9 cellular contexts compared by ENCODE assay signal in the genomic region with DNA sequence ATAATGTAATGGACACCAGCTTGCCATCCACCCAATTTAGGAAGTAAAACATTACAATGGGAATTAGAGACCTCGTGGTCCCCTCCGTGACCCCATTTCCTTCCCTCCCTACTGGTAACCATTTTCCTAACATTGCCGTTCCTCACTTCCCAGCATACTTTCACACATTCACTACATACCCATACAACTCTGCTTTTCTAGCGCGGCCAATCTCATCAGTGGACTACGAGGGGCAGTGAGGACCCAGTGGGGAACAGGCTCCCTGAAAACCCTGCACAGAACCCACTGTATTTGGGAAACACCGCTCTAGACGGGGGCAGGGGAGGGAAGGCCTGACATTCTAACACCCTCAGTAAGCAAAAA. TPM values are rescaled to one million over a fixed set of nuclear protein-coding genes. Genes with fewer than 3 reads are reported as not detected.
A peak's percentile ranks its signal among the peaks of the same experiment; 100 is the strongest.
DNase-seq lines count a peak whose midpoint lies in the region; ATAC-seq, FAIRE-seq and TF ChIP-seq lines count a peak whose summit lies in the region.
"Had no signal": no experiment of that assay in that cellular context is flagged by ENCODE, and none has a peak within 500 bp of the region (broad histone marks: within the 10 kb centered on the region; RNA-seq: fewer than 3 reads in every experiment).

No MANE protein-coding gene starts in this region.

- CTCF ChIA-PET in activated CD4-positive, alpha-beta T cell treated with anti-CD3 and anti-CD28 coated beads, Interleukin-2, amount 10 ng/mL, durations not matched to agents 7 days and 5 days (lab: Charles Lee) = interaction anchor here (3.3 kb wide), 1 partner anchor 29 kb away, joined by 16 read pairs; no protein-coding TSS in a partner anchor

- H3K27ac Mint-ChIP-seq in activated CD4-positive, alpha-beta T cell treated with anti-CD3 and anti-CD28 coated beads, Interleukin-2, amount 10 ng/mL, durations not matched to agents 7 days and 5 days = peak overlapping the region; percentile 95

- peaks cover 18% of the 10 kb centered on the region for H3K36me3 Mint-ChIP-seq in activated CD4-positive, alpha-beta T cell treated with anti-CD3 and anti-CD28 coated beads, Interleukin-2, amount 10 ng/mL, durations not matched to agents 7 days and 5 days (ENCODE audit: low read depth)

- H3K27me3 ChIP-seq in ascending aorta = no peaks in the 10 kb centered on the region
- H3K27me3 ChIP-seq in suprapubic skin = no peaks in the 10 kb centered on the region

- H3K9ac ChIP-seq in kidney (ENCODE audit: low read length in 2 of 2) = peak overlapping the region; percentile 41 to 97

- TF ChIP-seq POLR2A in suprapubic skin (IDR thresholded peaks at IDR 0.05) = no peak

- no peaks in the 10 kb centered on the region for H3K27me3 Mint-ChIP-seq in activated CD4-positive, alpha-beta T cell treated with anti-CD3 and anti-CD28 coated beads, Interleukin-2, amount 10 ng/mL, durations not matched to agents 7 days and 5 days

- H3K4me1 ChIP-seq in ascending aorta = no peaks in the 10 kb centered on the region
- peaks cover 2 to 5% of the 10 kb centered on the region in 2 donors for H3K4me1 ChIP-seq in kidney (ENCODE audit: control insufficient read depth in 1 of 2, insufficient read depth in 1 of 2, low read depth in 1 of 2, low read length in 2 of 2)
- peaks cover 21% of the 10 kb centered on the region for H3K4me1 ChIP-seq in suprapubic skin

- H3K9me3 ChIP-seq in ascending aorta (no peaks in the 10 kb centered on the region), kidney (ENCODE audit: control insufficient read depth in 1 of 2, low read length in 2 of 2) (no peaks in the 10 kb centered on the region), suprapubic skin (no peaks in the 10 kb centered on the region)

- FAIRE-seq in kidney (lab: Jason Lieb, UNC) = no peak
- FAIRE-seq: colon had no signal

- H3K4me3 ChIP-seq in ascending aorta (peak overlapping the region; percentile 63 to 97), kidney (ENCODE audit: low read length in 2 of 2) (peak overlapping the region; percentile 77 to 90), suprapubic skin (peak overlapping the region; percentile 74)

- H3K9me3 Mint-ChIP-seq in activated CD4-positive, alpha-beta T cell treated with anti-CD3 and anti-CD28 coated beads, Interleukin-2, amount 10 ng/mL, durations not matched to agents 7 days and 5 days = no peaks in the 10 kb centered on the region

- peaks cover 40% of the 10 kb centered on the region for H3K4me1 Mint-ChIP-seq in activated CD4-positive, alpha-beta T cell treated with anti-CD3 and anti-CD28 coated beads, Interleukin-2, amount 10 ng/mL, durations not matched to agents 7 days and 5 days

- POLR2A ChIA-PET in activated CD4-positive, alpha-beta T cell treated with anti-CD3 and anti-CD28 coated beads, Interleukin-2, amount 10 ng/mL, durations not matched to agents 7 days and 5 days (lab: Charles Lee) = no interaction called here

- intact Hi-C loops in ascending aorta (cut with DNase I) (loop anchor here (5.0 kb wide), 3 partner anchors 444 to 1946 kb away; a partner anchor contains a TSS), kidney (cut with DNase I) (no loop called here)

- WGBS in suprapubic skin = 7% methylated on average over 8 of the region's 8 CpGs

- DNase-seq in activated CD4-positive, alpha-beta T cell treated with anti-CD3 and anti-CD28 coated beads, Interleukin-2, amount 10 ng/mL, durations not matched to agents 7 days and 5 days = no peak
- no peak for DNase-seq in activated CD4-positive, alpha-beta T cell treated with anti-CD3 and anti-CD28 coated beads for 4 hours
- DNase-seq in ascending aorta (ENCODE audit: low spot score in 2 of 2) (no peak), kidney (no peak), suprapubic skin (ENCODE audit: low spot score in 2 of 2) (no peak), NCI-H2107 (lab: John Stamatoyannopoulos, UW) (no peak), DMS114 treated with DMSO at 0.1 percent for 48 hours (lab: John Stamatoyannopoulos, UW; ENCODE audit: unreplicated experiment) (no peak)

- no peaks in the 10 kb centered on the region for H3K36me3 ChIP-seq in ascending aorta
- peaks cover 0 to 2% of the 10 kb centered on the region in 2 donors for H3K36me3 ChIP-seq in kidney (ENCODE audit: control insufficient read depth in 1 of 2, insufficient read depth in 2 of 2, low read length in 2 of 2)
- H3K36me3 ChIP-seq in suprapubic skin = peaks cover 6% of the 10 kb centered on the region

- peak overlapping the region; percentile 80 for H3K4me3 Mint-ChIP-seq in activated CD4-positive, alpha-beta T cell treated with anti-CD3 and anti-CD28 coated beads, Interleukin-2, amount 10 ng/mL, durations not matched to agents 7 days and 5 days

- no peak for TF ChIP-seq EP300 in suprapubic skin (IDR thresholded peaks at IDR 0.05)

- ATAC-seq in HG03432 (IDR thresholded peaks at IDR 0.05; ENCODE audit: unreplicated experiment) = peak; percentile 5

- H3K27ac ChIP-seq in ascending aorta (peak overlapping the region; percentile 74 to 82), kidney (ENCODE audit: low read depth in 2 of 2, low read length in 2 of 2) (peak overlapping the region; percentile 88 to 89), suprapubic skin (peak overlapping the region; percentile 90)

- TF ChIP-seq CTCF in ascending aorta (IDR thresholded peaks at IDR 0.05) (no peak), kidney (IDR thresholded peaks at IDR 0.05; ENCODE audit: borderline replicate concordance, extremely low read depth, insufficient read depth) (no peak), suprapubic skin (IDR thresholded peaks at IDR 0.05) (no peak)

RNA-seq across cellular contexts. Expression of a gene that starts 1.1 kb away (rescaled TPM):
- total RNA-seq in activated CD4-positive, alpha-beta T cell treated with anti-CD3 and anti-CD28 coated beads, Interleukin-2, amount 10 ng/mL, durations not matched to agents 7 days and 5 days = 10 to 100 TPM; 67.2 to 70.3 TPM
- 178 TPM for total RNA-seq in ascending aorta
- total RNA-seq in kidney = 132 TPM
- polyA plus RNA-seq in kidney (ENCODE audit: insufficient read depth, low read depth, low replicate concordance) = 110 TPM
- total RNA-seq in suprapubic skin = 100 to 1,000 TPM in 1 of 4 donors, 10 to 100 TPM in 3; 31.8 to 159 (median 64.3) TPM

RNA-seq across cellular contexts. Expression of a gene that starts 53.9 kb away (rescaled TPM):
- total RNA-seq in activated CD4-positive, alpha-beta T cell treated with anti-CD3 and anti-CD28 coated beads, Interleukin-2, amount 10 ng/mL, durations not matched to agents 7 days and 5 days = 100 to 1,000 TPM; 421 to 478 TPM
- 0.53 TPM for total RNA-seq in ascending aorta
- total RNA-seq in kidney = 6.0 TPM
- polyA plus RNA-seq in kidney (ENCODE audit: insufficient read depth, low read depth, low replicate concordance) = 10.2 TPM
- 1 to 10 TPM; 2.6 to 5.9 (median 3.2) TPM for total RNA-seq in suprapubic skin

Comparison
In these comparisons a context has a peak if more than half of its experiments do, and no peak if none do; other contexts are left out.
1. RNA of a gene that starts 53.9 kb away (total RNA-seq): 421 to 478 TPM in activated CD4-positive, alpha-beta T cell treated with anti-CD3 and anti-CD28 coated beads, Interleukin-2, amount 10 ng/mL, durations not matched to agents 7 days and 5 days; 6.0 TPM in kidney (single experiment), 2.6 to 5.9 TPM in suprapubic skin and 0.53 TPM in ascending aorta (single experiment); every median in the first group is over 10 times any median in the second.
2. Peak in every context shown above with its lines, with median percentiles within 50 percentile points of each other: H3K27ac ChIP-seq and H3K4me3 ChIP-seq.